Comparison of ENCODE assay signal across 15 cellular contexts in the genomic region with DNA sequence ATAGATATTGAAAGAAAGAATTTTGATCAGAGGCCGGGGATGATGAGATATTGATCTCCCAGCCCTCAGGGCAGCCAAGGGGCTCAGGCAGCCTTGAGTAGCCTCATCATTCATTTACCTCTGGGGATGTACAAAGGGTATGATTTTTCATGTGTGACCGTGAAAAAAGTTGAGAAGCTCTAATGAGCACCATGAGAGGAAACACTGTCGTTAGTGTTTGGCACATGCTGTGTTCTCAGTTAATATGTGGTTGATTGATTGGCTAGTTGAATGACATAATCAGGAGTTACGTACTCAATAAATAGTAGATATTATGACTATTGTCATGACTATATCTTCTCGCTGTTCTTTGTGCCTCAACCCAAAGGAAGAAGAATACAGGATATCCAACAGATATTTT.
"Had no signal": no experiment of that assay in that cellular context is flagged by ENCODE, and none has a peak within 500 bp of the region (broad histone marks: within the 10 kb centered on the region; RNA-seq: fewer than 3 reads in every experiment).

No MANE protein-coding gene starts in this region.

- H3K27ac ChIP-seq: lower lobe of right lung, neural progenitor cell, ovary had no signal

- H3K27me3 ChIP-seq: neural progenitor cell, ovary, spleen had no signal

- H3K36me3 Mint-ChIP-seq: neural progenitor cell had no signal

- H3K27ac Mint-ChIP-seq: activated T-helper 1 cell treated with anti-CD3 and anti-CD28 coated beads, Interleukin-12 subunit alpha, Interleukin-12 subunit beta, Interleukin-2, Interleukin-4 antibody, amounts not matched to agents 30 ng/mL and 10 ng/mL and 1 ng/mL, durations not matched to agents 14 hours and 24 hours and 36 hours; effector memory CD8-positive, alpha-beta T cell; neural progenitor cell had no signal

- H3K4me3 ChIP-seq: lower lobe of right lung, neural progenitor cell, ovary, spleen had no signal

- H3K36me3 ChIP-seq: lower lobe of right lung, neural progenitor cell, ovary, spleen had no signal

- DNase-seq: activated CD4-positive, alpha-beta T cell treated with anti-CD3 and anti-CD28 coated beads, Interleukin-2, amount 50 U/mL, for 1 hour; aorta; cerebellar nuclear complex; dermis blood vessel endothelial cell; effector memory CD8-positive, alpha-beta T cell; foreskin melanocyte; head of caudate nucleus; lower lobe of right lung; ovary; spleen; T-helper 9 cell had no signal

- H3K9me3 Mint-ChIP-seq: activated T-helper 1 cell treated with anti-CD3 and anti-CD28 coated beads, Interleukin-12 subunit alpha, Interleukin-12 subunit beta, Interleukin-2, Interleukin-4 antibody, amounts not matched to agents 30 ng/mL and 10 ng/mL and 1 ng/mL, durations not matched to agents 14 hours and 24 hours and 36 hours; effector memory CD8-positive, alpha-beta T cell; neural progenitor cell had no signal

- H3K4me3 Mint-ChIP-seq: activated T-helper 1 cell treated with anti-CD3 and anti-CD28 coated beads, Interleukin-12 subunit alpha, Interleukin-12 subunit beta, Interleukin-2, Interleukin-4 antibody, amounts not matched to agents 30 ng/mL and 10 ng/mL and 1 ng/mL, durations not matched to agents 14 hours and 24 hours and 36 hours; effector memory CD8-positive, alpha-beta T cell; neural progenitor cell had no signal

- H3K4me2 ChIP-seq: neural progenitor cell had no signal

- H3K9ac ChIP-seq: neural progenitor cell had no signal

- H3K4me1 ChIP-seq: neural progenitor cell had no signal

- ATAC-seq: activated CD4-positive, CD25-positive, alpha-beta regulatory T cell treated with anti-CD3 and anti-CD28 coated beads, Interleukin-2, amount 50 U/mL, for 24 hours; effector memory CD8-positive, alpha-beta T cell; lower lobe of right lung; sciatic nerve had no signal
